In the genomic region with DNA sequence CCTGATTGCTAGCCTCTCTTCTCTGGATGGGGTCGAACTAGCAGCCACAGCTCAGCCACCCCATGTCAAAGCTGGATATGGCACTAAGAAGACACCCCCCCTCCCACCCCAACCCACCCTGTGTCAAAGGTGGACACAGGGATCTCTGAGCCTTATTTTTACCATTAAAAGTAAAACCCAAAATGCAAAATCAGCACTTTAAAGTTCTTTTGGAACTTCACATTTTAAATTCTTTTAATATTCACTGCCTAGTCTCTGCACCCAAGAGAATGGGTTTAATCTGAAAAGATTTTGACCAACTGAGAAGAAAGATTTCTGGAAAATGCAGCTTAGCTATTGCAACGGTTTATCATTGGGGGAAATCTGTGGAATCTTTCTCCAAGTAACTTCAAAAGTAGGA, we compare ENCODE assay signal across 17 cellular contexts.
DNase-seq lines count a peak whose midpoint lies in the region; ATAC-seq and TF ChIP-seq lines count a peak whose summit lies in the region.
"Had no signal": no experiment of that assay in that cellular context is flagged by ENCODE, and none has a peak within 500 bp of the region (broad histone marks: within the 10 kb centered on the region; RNA-seq: fewer than 3 reads in every experiment).

No MANE protein-coding gene starts in this region.

- no peak for TF ChIP-seq EP300 in gastroesophageal sphincter (IDR thresholded peaks at IDR 0.05)

- no peak for TF ChIP-seq CTCF in natural killer cell (IDR thresholded peaks at IDR 0.05)
- no peak for TF ChIP-seq CTCF in gastroesophageal sphincter (IDR thresholded peaks at IDR 0.05)
- TF ChIP-seq CTCF in testis (IDR thresholded peaks at IDR 0.05): no peak

- H3K36me3 ChIP-seq in gastroesophageal sphincter (peaks cover 7 to 84% of the 10 kb centered on the region in 2 donors), subcutaneous abdominal adipose tissue (ENCODE audit: control insufficient read depth in 5 of 5, insufficient read depth in 5 of 5, low read length in 5 of 5) (peaks cover 48 to 78% (median 66%) of the 10 kb centered on the region in 5 donors), testis (ENCODE audit: low read depth, missing control alignments) (no peaks in the 10 kb centered on the region)

- peaks cover 0 to 15% (median 4%) of the 10 kb centered on the region in 3 donors for H3K4me1 ChIP-seq in gastroesophageal sphincter
- peaks cover 0 to 13% (median 4%) of the 10 kb centered on the region in 5 donors for H3K4me1 ChIP-seq in subcutaneous abdominal adipose tissue (ENCODE audit: control insufficient read depth in 5 of 5, insufficient read depth in 5 of 5, low read length in 5 of 5)
- H3K4me1 ChIP-seq in testis: peaks cover 3% of the 10 kb centered on the region

- peak overlapping the region; percentile 38 to 81 for H3K27ac Mint-ChIP-seq in natural killer cell treated with Interleukin-12 subunit alpha and Interleukin-12 subunit beta and Interleukin-15 and Interleukin-18, amount 100 ng/mL, for 72 hours
- H3K27ac Mint-ChIP-seq in natural killer cell: peak overlapping the region in 1 of 2 donors; percentile 99
- H3K27ac Mint-ChIP-seq: CD4-positive, alpha-beta memory T cell; GM23338 had no signal

- H3K9me3 Mint-ChIP-seq in natural killer cell treated with Interleukin-12 subunit alpha and Interleukin-12 subunit beta and Interleukin-15 and Interleukin-18, amount 100 ng/mL, for 72 hours: peaks cover 4% of the 10 kb centered on the region
- no peaks in the 10 kb centered on the region for H3K9me3 Mint-ChIP-seq in natural killer cell
- H3K9me3 Mint-ChIP-seq: CD4-positive, alpha-beta memory T cell; GM23338; H9 had no signal

- H3K27me3 Mint-ChIP-seq in natural killer cell treated with Interleukin-12 subunit alpha and Interleukin-12 subunit beta and Interleukin-15 and Interleukin-18, amount 100 ng/mL, for 72 hours: no peaks in the 10 kb centered on the region
- no peaks in the 10 kb centered on the region for H3K27me3 Mint-ChIP-seq in natural killer cell (ENCODE audit: low read depth in 2 of 2)
- H3K27me3 Mint-ChIP-seq: CD4-positive, alpha-beta memory T cell had no signal

- no peak for TF ChIP-seq POLR2A in gastroesophageal sphincter (IDR thresholded peaks at IDR 0.05)
- TF ChIP-seq POLR2A in testis (IDR thresholded peaks at IDR 0.05): no peak

- peaks cover 42% of the 10 kb centered on the region for H3K36me3 Mint-ChIP-seq in natural killer cell treated with Interleukin-12 subunit alpha and Interleukin-12 subunit beta and Interleukin-15 and Interleukin-18, amount 100 ng/mL, for 72 hours
- peaks cover 23% of the 10 kb centered on the region for H3K36me3 Mint-ChIP-seq in natural killer cell

- peaks cover 33 to 50% of the 10 kb centered on the region in 2 donors for H3K4me1 Mint-ChIP-seq in natural killer cell treated with Interleukin-12 subunit alpha and Interleukin-12 subunit beta and Interleukin-15 and Interleukin-18, amount 100 ng/mL, for 72 hours (ENCODE audit: low read depth in 2 of 2)
- H3K4me1 Mint-ChIP-seq in natural killer cell: peaks cover 34 to 35% of the 10 kb centered on the region in 2 donors

- H3K9ac ChIP-seq in subcutaneous abdominal adipose tissue (ENCODE audit: low read length in 5 of 5): no peak overlapping the region

- no peaks in the 10 kb centered on the region for H3K9me3 ChIP-seq in gastroesophageal sphincter
- no peaks in the 10 kb centered on the region for H3K9me3 ChIP-seq in subcutaneous abdominal adipose tissue (ENCODE audit: control insufficient read depth in 5 of 5, low read length in 5 of 5)
- no peaks in the 10 kb centered on the region for H3K9me3 ChIP-seq in testis

- 75 to 82% methylated on average over 1 to 2 of the region's 2 CpGs for WGBS in gastroesophageal sphincter (ENCODE audit: low coverage in 1 of 2), 2 donors
- WGBS in testis, 2 donors: 94 to 96% methylated on average over 2 of the region's 2 CpGs

- H3K4me3 Mint-ChIP-seq in natural killer cell treated with Interleukin-12 subunit alpha and Interleukin-12 subunit beta and Interleukin-15 and Interleukin-18, amount 100 ng/mL, for 72 hours: no peak overlapping the region
- no peak overlapping the region for H3K4me3 Mint-ChIP-seq in natural killer cell
- H3K4me3 Mint-ChIP-seq: CD4-positive, alpha-beta memory T cell; GM23338; H9 had no signal

- ATAC-seq in natural killer cell treated with Interleukin-12 subunit alpha and Interleukin-12 subunit beta and Interleukin-15 and Interleukin-18, amount 100 ng/mL, for 72 hours: no peak
- ATAC-seq in natural killer cell: no peak
- no peak for ATAC-seq in gastroesophageal sphincter
- ATAC-seq: GM23338, HCT116 had no signal

- H3K27me3 ChIP-seq in gastroesophageal sphincter: no peaks in the 10 kb centered on the region
- no peaks in the 10 kb centered on the region for H3K27me3 ChIP-seq in subcutaneous abdominal adipose tissue (ENCODE audit: control insufficient read depth in 5 of 5, insufficient read depth in 4 of 5, low read length in 5 of 5)
- H3K27me3 ChIP-seq in testis: no peaks in the 10 kb centered on the region

- no peak overlapping the region for H3K4me3 ChIP-seq in gastroesophageal sphincter
- no peak overlapping the region for H3K4me3 ChIP-seq in subcutaneous abdominal adipose tissue (ENCODE audit: low read depth in 1 of 5, low read length in 5 of 5)
- no peak overlapping the region for H3K4me3 ChIP-seq in testis
- H3K4me3 ChIP-seq: GM23338 had no signal

- no peak for DNase-seq in natural killer cell treated with Interleukin-12 subunit alpha and Interleukin-12 subunit beta and Interleukin-15 and Interleukin-18, amount 100 ng/mL, for 72 hours (ENCODE audit: low spot score)
- DNase-seq in natural killer cell (no peak), DMS53 treated with DMSO at 0.1 percent for 48 hours (lab: John Stamatoyannopoulos, UW; ENCODE audit: unreplicated experiment) (no peak), testis (no peak), SHP77 treated with DMSO at 0.1 percent for 48 hours (lab: John Stamatoyannopoulos, UW) (no peak)
- DNase-seq: 8988T; C1 segment of cervical spinal cord; Calu3; CD4-positive, alpha-beta memory T cell; COR-L47; DMS53; DND-41; H9 had no signal

- H3K27ac ChIP-seq in gastroesophageal sphincter (peak overlapping the region in 3 of 4 donors; percentile 25 to 67 (median 25)), subcutaneous abdominal adipose tissue (ENCODE audit: low read depth, low read length) (peak overlapping the region; percentile 52), testis (no peak overlapping the region)

- intact Hi-C loops in natural killer cell (cut with micrococcal nuclease) (no loop called here), testis (cut with DNase I; ENCODE audit: low total_unique reads) (no loop called here)

Comparison
In these comparisons a context has a peak if more than half of its experiments do, and no peak if none do; other contexts are left out.
1. H3K27ac ChIP-seq: peak in gastroesophageal sphincter (3 of 4) and subcutaneous abdominal adipose tissue (single experiment); none in testis (0 of 2).